13 cellular contexts compared by ENCODE assay signal in genomic region chr11:57484141-57484710, GRCh38. TPM values are rescaled to one million over a fixed set of nuclear protein-coding genes. Genes with fewer than 3 reads are reported as not detected.
DNase-seq lines count a peak whose midpoint lies in the region; ATAC-seq, FAIRE-seq and TF ChIP-seq lines count a peak whose summit lies in the region.
"Had no signal": no experiment of that assay in that cellular context is flagged by ENCODE, and none has a peak within 500 bp of the region (broad histone marks: within the 10 kb centered on the region; RNA-seq: fewer than 3 reads in every experiment).

No MANE protein-coding gene starts in this region.

- TF ChIP-seq RAD21 in K562 (CRISPR knock-in tag; conservative IDR thresholded peaks at IDR 0.05 in 1 of 2, IDR thresholded peaks at IDR 0.05 in 1 of 2), result no peak

- intact Hi-C loops in K562 (cut with micrococcal nuclease) (no loop called here), breast epithelium (cut with DNase I; ENCODE audit: low total_unique reads) (no loop called here)

- H3K9me3 ChIP-seq in K562 (replicated peaks; ENCODE audit: control insufficient read depth, insufficient read depth, low read depth, low read length) (no peaks in the 10 kb centered on the region), hepatocyte (ENCODE audit: low read depth) (no peaks in the 10 kb centered on the region), breast epithelium (no peaks in the 10 kb centered on the region)
- H3K9me3 ChIP-seq: tibial artery had no signal

- in situ Hi-C loops in KBM-7 (cut with MboI; ENCODE audit: low pct_unique_long_range_greater_than_20kb, low sequenced_read_pairs), result loop anchor here (25.0 kb wide), 1 partner anchor 103 kb away; the partner anchor contains the start of gene SERPING1
- in situ Hi-C loops in K562 (cut with MboI), result no loop called here

- H3K27me3 ChIP-seq in K562 (ENCODE audit: control insufficient read depth in 2 of 2, insufficient read depth in 2 of 2, low read length in 2 of 2) (no peaks in the 10 kb centered on the region), hepatocyte (peaks cover 42% of the 10 kb centered on the region), breast epithelium (peaks cover 0 to 2% of the 10 kb centered on the region in 2 donors)

- H3K79me2 ChIP-seq in K562 (ENCODE audit: control insufficient read depth, insufficient read depth, low read length), result no peaks in the 10 kb centered on the region
- H3K79me2 ChIP-seq in hepatocyte, result no peaks in the 10 kb centered on the region

- H3K36me3 ChIP-seq in K562 (ENCODE audit: control insufficient read depth, insufficient read depth, low read length) (peaks cover 55% of the 10 kb centered on the region), hepatocyte (replicated peaks; ENCODE audit: insufficient read depth, low read depth) (no peaks in the 10 kb centered on the region), breast epithelium (no peaks in the 10 kb centered on the region)

- no peak for TF ChIP-seq EP300 in K562 (IDR thresholded peaks at IDR 0.05; ENCODE audit: low read length)

- ATAC-seq in GM18519 (IDR thresholded peaks at IDR 0.05; ENCODE audit: low FRiP score, unreplicated experiment) (peak; percentile 45), HG02588 (IDR thresholded peaks at IDR 0.05; ENCODE audit: unreplicated experiment) (peak; percentile 56), K562 (no peak)
- ATAC-seq: HCT116 had no signal

- TF ChIP-seq CTCF in K562 (IDR thresholded peaks at IDR 0.05 in 2 of 3, conservative IDR thresholded peaks at IDR 0.05 in 1 of 3; ENCODE audit: insufficient read depth in 2 of 3, low read depth in 1 of 3, low read length in 3 of 3), result no peak
- no peak for TF ChIP-seq CTCF in hepatocyte (IDR thresholded peaks at IDR 0.05; ENCODE audit: poor library complexity)
- TF ChIP-seq CTCF in breast epithelium (IDR thresholded peaks at IDR 0.05), result no peak

- 85% methylated on average over 7 of the region's 7 CpGs for WGBS in K562 (ENCODE audit: insufficient coverage, low coverage, missing lambda C conversion rate)
- WGBS in hepatocyte (ENCODE audit: low lambda C conversion rate, missing lambda C conversion rate), result 96% methylated on average over 7 of the region's 7 CpGs

- DNase-seq in KBM-7 (peak; percentile 84), K562 (ENCODE audit: extremely low read depth in 1 of 4, low spot score in 3 of 4) (no peak), hepatocyte (ENCODE audit: low spot score) (no peak), NCI-H1417 (lab: John Stamatoyannopoulos, UW) (no peak), breast epithelium (ENCODE audit: low spot score in 2 of 2) (no peak)
- no peak for DNase-seq in activated CD4-positive, CD25-positive, alpha-beta regulatory T cell treated with anti-CD3 and anti-CD28 coated beads, Interleukin-2, amount 50 U/mL, for 72 hours
- DNase-seq: cortex of kidney, T-helper 1 cell, tibial artery had no signal

- no peak overlapping the region for H3K4me2 ChIP-seq in K562 (ENCODE audit: insufficient read depth, low read length)
- no peak overlapping the region for H3K4me2 ChIP-seq in hepatocyte

- BruUV-seq in K562 (replicated peaks; lab: Mats Ljungman, UMichigan), result no TSS peak

- no peak for FAIRE-seq in K562 (lab: Jason Lieb, UNC)

- H4K20me1 ChIP-seq in K562 (replicated peaks; ENCODE audit: control insufficient read depth, insufficient read depth, low read length) (peaks cover 8% of the 10 kb centered on the region; the same call in 1 of the 2 replicates), hepatocyte (ENCODE audit: insufficient read depth, poor library complexity, severe bottlenecking) (no peaks in the 10 kb centered on the region)

- H3K9me1 ChIP-seq in K562 (ENCODE audit: control insufficient read depth, insufficient read depth, low read length), result no peaks in the 10 kb centered on the region

- POLR2A ChIA-PET in K562 (lab: Yijun Ruan, JAX), result interaction anchor here (0.9 to 1.5 kb wide), 4 partner anchors 9 to 21 kb away, joined by 3 to 4 read pairs (median 4); no protein-coding TSS in a partner anchor

- no peak overlapping the region for H3K27ac ChIP-seq in K562 (ENCODE audit: extremely low read depth, low read depth, low read length)
- no peak overlapping the region for H3K27ac ChIP-seq in hepatocyte
- H3K27ac ChIP-seq in breast epithelium, result no peak overlapping the region
- H3K27ac ChIP-seq: tibial artery had no signal

- TF ChIP-seq POLR2A in K562 (conservative IDR thresholded peaks at IDR 0.05) (no peak), breast epithelium (IDR thresholded peaks at IDR 0.05) (no peak)

- H2AFZ ChIP-seq in K562 (ENCODE audit: low read depth, low read length) (no peak overlapping the region), hepatocyte (no peak overlapping the region)

- H3K4me1 ChIP-seq in K562 (replicated peaks in 1 of 2; ENCODE audit: control insufficient read depth in 2 of 2, insufficient read depth in 2 of 2, low read length in 2 of 2) (peaks cover 6 to 14% of the 10 kb centered on the region in 2 experiments; a peak in 4 of 5 replicates), hepatocyte (ENCODE audit: insufficient read depth) (peaks cover 10% of the 10 kb centered on the region), breast epithelium (peaks cover 0 to 6% of the 10 kb centered on the region in 2 donors)

- no peak overlapping the region for H3K4me3 ChIP-seq in K562
- no peak overlapping the region for H3K4me3 ChIP-seq in hepatocyte
- H3K4me3 ChIP-seq in breast epithelium, result no peak overlapping the region
- H3K4me3 ChIP-seq: tibial artery had no signal

- H3K9me2 ChIP-seq in hepatocyte (replicated peaks; ENCODE audit: insufficient read depth), result no peaks in the 10 kb centered on the region

- H3K9ac ChIP-seq in K562 (ENCODE audit: insufficient read depth in 1 of 2, low read depth in 2 of 2, low read length in 2 of 2), result no peak overlapping the region

- CTCF ChIA-PET in K562 (lab: Yijun Ruan, JAX; ENCODE audit: low intra/inter-chr PET ratio), result no interaction called here

RNA-seq across cellular contexts. Expression of gene RTN4RL2, which starts 23.9 kb away (rescaled TPM):
- not detected in 2 replicates for total RNA-seq in K562 (2011; cell fraction: chromatin; rRNA removed; ENCODE audit: low replicate concordance)
- 0.50 and 0.53 TPM in 2 replicates for total RNA-seq in K562 (2011; cell fraction: nucleolus; rRNA removed)
- total RNA-seq in K562 (2011; cell fraction: nucleoplasm; rRNA removed), result 0.46 and 1.2 TPM in 2 replicates
- total RNA-seq in K562 (2014; rRNA removed), result 0.29 TPM in 1 of 2 replicates, not detected in the other
- total RNA-seq in K562 (2014; rRNA removed; fragmentation: Illumina TruSeq; extraction: Trizol), result not detected in 2 replicates
- 0.07 TPM in 1 of 2 replicates, not detected in the other for total RNA-seq in K562 (2015; rRNA removed; fragmentation: Illumina TruSeq; extraction: Trizol)
- total RNA-seq in K562 (2021), result 1.8 and 1.9 TPM in 2 replicates
- polyA plus RNA-seq in K562 (2011; rRNA removed), result 0.06 and 0.30 TPM in 2 replicates
- polyA plus RNA-seq in K562 (2011; cell fraction: cytosol; rRNA removed), result 0.07 and 0.21 TPM in 2 replicates
- 0.25 and 0.47 TPM in 2 replicates for polyA plus RNA-seq in K562 (2011; cell fraction: nucleus; rRNA removed)
- 1.5 and 5.3 TPM in 2 replicates for polyA plus RNA-seq in K562 (2012)
- 0.34 and 1.1 TPM in 2 replicates for polyA plus RNA-seq in K562 (2014; fragmentation: Illumina TruSeq; extraction: Trizol)
- polyA plus RNA-seq in K562 (2014; fragmentation: Nextera tagmentation; extraction: Ambion mirVana), result not detected
- polyA plus RNA-seq in K562 (2014; rRNA removed), result 0.69 and 0.82 TPM in 2 replicates
- not detected in 2 replicates for polyA minus RNA-seq in K562 (2011; rRNA and poly(A)+ RNA removed)
- not detected in 2 replicates for polyA minus RNA-seq in K562 (2011; cell fraction: cytosol; rRNA and poly(A)+ RNA removed)
- polyA minus RNA-seq in K562 (2011; cell fraction: nucleus; rRNA and poly(A)+ RNA removed), result 0.54 TPM in 1 of 2 replicates, not detected in the other
- 1.4 and 2.4 TPM in 2 replicates for total RNA-seq in hepatocyte
- polyA plus RNA-seq in hepatocyte, result 5.8 and 10.6 TPM in 2 replicates
- total RNA-seq in breast epithelium, result 1 to 10 TPM in 2 of 3 donors, under 1 TPM in 1; 0.32 to 2.3 (median 1.8) TPM
- total RNA-seq: activated T-helper 2 cell treated with anti-CD3 and anti-CD28 coated beads, Interferon-gamma antibody, Interleukin-2, Interleukin-4, amounts not matched to agents 10 μg/mL and 5 μg/mL and 100 μg/mL, durations not matched to agents 14 hours and 24 hours and 36 hours had no signal

RNA-seq across cellular contexts. Expression of gene SLC43A1, which starts 31.3 kb away (rescaled TPM):
- total RNA-seq in K562 (2011; cell fraction: chromatin; rRNA removed; ENCODE audit: low replicate concordance), result 70.0 and 187 TPM in 2 replicates
- total RNA-seq in K562 (2011; cell fraction: nucleolus; rRNA removed), result 140 and 142 TPM in 2 replicates
- total RNA-seq in K562 (2011; cell fraction: nucleoplasm; rRNA removed), result 97.5 and 106 TPM in 2 replicates
- 32.0 and 36.4 TPM in 2 replicates for total RNA-seq in K562 (2014; rRNA removed)
- 14.8 and 17.3 TPM in 2 replicates for total RNA-seq in K562 (2014; rRNA removed; fragmentation: Illumina TruSeq; extraction: Trizol)
- total RNA-seq in K562 (2015; rRNA removed; fragmentation: Illumina TruSeq; extraction: Trizol), result 16.1 and 17.8 TPM in 2 replicates
- 41.8 and 42.9 TPM in 2 replicates for total RNA-seq in K562 (2021)
- 24.6 and 30.6 TPM in 2 replicates for polyA plus RNA-seq in K562 (2011; rRNA removed)
- 32.9 and 51.5 TPM in 2 replicates for polyA plus RNA-seq in K562 (2011; cell fraction: cytosol; rRNA removed)
- 72.6 and 94.2 TPM in 2 replicates for polyA plus RNA-seq in K562 (2011; cell fraction: nucleus; rRNA removed)
- polyA plus RNA-seq in K562 (2012), result 24.9 and 86.3 TPM in 2 replicates
- polyA plus RNA-seq in K562 (2014; fragmentation: Illumina TruSeq; extraction: Trizol), result 33.4 and 37.3 TPM in 2 replicates
- polyA plus RNA-seq in K562 (2014; fragmentation: Nextera tagmentation; extraction: Ambion mirVana), result 1 to 10 TPM; 2.6 to 3.8 TPM
- polyA plus RNA-seq in K562 (2014; rRNA removed), result 29.9 and 30.6 TPM in 2 replicates
- polyA minus RNA-seq in K562 (2011; rRNA and poly(A)+ RNA removed), result 23.7 and 32.9 TPM in 2 replicates
- 24.3 and 29.1 TPM in 2 replicates for polyA minus RNA-seq in K562 (2011; cell fraction: cytosol; rRNA and poly(A)+ RNA removed)
- 38.5 and 48.2 TPM in 2 replicates for polyA minus RNA-seq in K562 (2011; cell fraction: nucleus; rRNA and poly(A)+ RNA removed)
- total RNA-seq in hepatocyte, result 40.4 and 42.2 TPM in 2 replicates
- 23.4 and 39.5 TPM in 2 replicates for polyA plus RNA-seq in hepatocyte
- total RNA-seq in breast epithelium, result 10 to 100 TPM; 12.0 to 23.4 (median 13.4) TPM

RNA-seq across cellular contexts. Expression of gene TIMM10, which starts 46.3 kb away (rescaled TPM):
- total RNA-seq in K562 (2011; cell fraction: chromatin; rRNA removed; ENCODE audit: low replicate concordance), result 16.6 and 31.9 TPM in 2 replicates
- total RNA-seq in K562 (2011; cell fraction: nucleolus; rRNA removed), result 45.1 and 48.4 TPM in 2 replicates
- 37.1 and 40.2 TPM in 2 replicates for total RNA-seq in K562 (2011; cell fraction: nucleoplasm; rRNA removed)
- total RNA-seq in K562 (2014; rRNA removed), result 172 and 189 TPM in 2 replicates
- total RNA-seq in K562 (2014; rRNA removed; fragmentation: Illumina TruSeq; extraction: Trizol), result 86.1 and 109 TPM in 2 replicates
- 119 and 130 TPM in 2 replicates for total RNA-seq in K562 (2015; rRNA removed; fragmentation: Illumina TruSeq; extraction: Trizol)
- 159 and 166 TPM in 2 replicates for total RNA-seq in K562 (2021)
- polyA plus RNA-seq in K562 (2011; rRNA removed), result 133 and 155 TPM in 2 replicates
- 183 and 188 TPM in 2 replicates for polyA plus RNA-seq in K562 (2011; cell fraction: cytosol; rRNA removed)
- 68.3 and 76.8 TPM in 2 replicates for polyA plus RNA-seq in K562 (2011; cell fraction: nucleus; rRNA removed)
- polyA plus RNA-seq in K562 (2012), result 64.2 and 162 TPM in 2 replicates
- 158 and 183 TPM in 2 replicates for polyA plus RNA-seq in K562 (2014; fragmentation: Illumina TruSeq; extraction: Trizol)
- polyA plus RNA-seq in K562 (2014; fragmentation: Nextera tagmentation; extraction: Ambion mirVana), result 100 to 1,000 TPM; 493 to 553 TPM
- 199 and 222 TPM in 2 replicates for polyA plus RNA-seq in K562 (2014; rRNA removed)
- polyA minus RNA-seq in K562 (2011; rRNA and poly(A)+ RNA removed), result 67.5 and 72.6 TPM in 2 replicates
- 17.3 and 37.4 TPM in 2 replicates for polyA minus RNA-seq in K562 (2011; cell fraction: cytosol; rRNA and poly(A)+ RNA removed)
- polyA minus RNA-seq in K562 (2011; cell fraction: nucleus; rRNA and poly(A)+ RNA removed), result 13.5 and 21.9 TPM in 2 replicates
- total RNA-seq in hepatocyte, result 23.3 and 31.2 TPM in 2 replicates
- 84.0 and 99.4 TPM in 2 replicates for polyA plus RNA-seq in hepatocyte
- total RNA-seq in breast epithelium, result 10 to 100 TPM; 37.2 to 56.4 (median 45.9) TPM

RNA-seq across cellular contexts. Expression of gene SMTNL1, which starts 53.2 kb away (rescaled TPM):
- not detected in 2 replicates for total RNA-seq in K562 (2011; cell fraction: chromatin; rRNA removed; ENCODE audit: low replicate concordance)
- not detected in 2 replicates for total RNA-seq in K562 (2011; cell fraction: nucleolus; rRNA removed)
- total RNA-seq in K562 (2011; cell fraction: nucleoplasm; rRNA removed), result not detected in 2 replicates
- total RNA-seq in K562 (2014; rRNA removed) (not detected in 2 replicates), K562 (2014; rRNA removed; fragmentation: Illumina TruSeq; extraction: Trizol) (not detected in 2 replicates), K562 (2015; rRNA removed; fragmentation: Illumina TruSeq; extraction: Trizol) (not detected in 2 replicates), K562 (2021) (not detected in 2 replicates), hepatocyte (not detected in 2 replicates), breast epithelium (not detected)
- polyA plus RNA-seq in K562 (2011; rRNA removed) (not detected in 2 replicates), K562 (2014; fragmentation: Illumina TruSeq; extraction: Trizol) (not detected in 2 replicates), K562 (2014; fragmentation: Nextera tagmentation; extraction: Ambion mirVana) (not detected), K562 (2014; rRNA removed) (not detected in 2 replicates), hepatocyte (0.19 TPM in 1 of 2 replicates, not detected in the other)
- not detected in 2 replicates for polyA plus RNA-seq in K562 (2011; cell fraction: cytosol; rRNA removed)
- not detected in 2 replicates for polyA plus RNA-seq in K562 (2011; cell fraction: nucleus; rRNA removed)
- polyA plus RNA-seq in K562 (2012), result 0.30 TPM in 1 of 2 replicates, not detected in the other
- polyA minus RNA-seq in K562 (2011; rRNA and poly(A)+ RNA removed), result not detected in 2 replicates
- polyA minus RNA-seq in K562 (2011; cell fraction: cytosol; rRNA and poly(A)+ RNA removed), result not detected in 2 replicates
- polyA minus RNA-seq in K562 (2011; cell fraction: nucleus; rRNA and poly(A)+ RNA removed), result not detected in 2 replicates
- total RNA-seq: activated T-helper 2 cell treated with anti-CD3 and anti-CD28 coated beads, Interferon-gamma antibody, Interleukin-2, Interleukin-4, amounts not matched to agents 10 μg/mL and 5 μg/mL and 100 μg/mL, durations not matched to agents 14 hours and 24 hours and 36 hours had no signal

RNA-seq across cellular contexts. Expression of gene SLC43A3, which starts 57.3 kb away (rescaled TPM):
- total RNA-seq in K562 (2011; cell fraction: chromatin; rRNA removed; ENCODE audit: low replicate concordance), result 241 and 427 TPM in 2 replicates
- 393 and 402 TPM in 2 replicates for total RNA-seq in K562 (2011; cell fraction: nucleolus; rRNA removed)
- 340 and 369 TPM in 2 replicates for total RNA-seq in K562 (2011; cell fraction: nucleoplasm; rRNA removed)
- total RNA-seq in K562 (2014; rRNA removed) (98.9 and 141 TPM in 2 replicates), K562 (2014; rRNA removed; fragmentation: Illumina TruSeq; extraction: Trizol) (120 and 132 TPM in 2 replicates), K562 (2015; rRNA removed; fragmentation: Illumina TruSeq; extraction: Trizol) (135 and 143 TPM in 2 replicates), K562 (2021) (254 and 257 TPM in 2 replicates), hepatocyte (10.5 and 19.3 TPM in 2 replicates), breast epithelium (100 to 1,000 TPM; 104 to 130 (median 105) TPM)
- polyA plus RNA-seq in K562 (2011; rRNA removed) (141 and 235 TPM in 2 replicates), K562 (2014; fragmentation: Illumina TruSeq; extraction: Trizol) (244 and 281 TPM in 2 replicates), K562 (2014; fragmentation: Nextera tagmentation; extraction: Ambion mirVana) (100 to 1,000 TPM in 1 of 2 experiments, 10 to 100 TPM in 1; 63.7 to 216 TPM), K562 (2014; rRNA removed) (139 and 160 TPM in 2 replicates), hepatocyte (13.5 and 20.7 TPM in 2 replicates)
- 358 and 452 TPM in 2 replicates for polyA plus RNA-seq in K562 (2011; cell fraction: cytosol; rRNA removed)
- 327 and 364 TPM in 2 replicates for polyA plus RNA-seq in K562 (2011; cell fraction: nucleus; rRNA removed)
- 192 and 193 TPM in 2 replicates for polyA plus RNA-seq in K562 (2012)
- polyA minus RNA-seq in K562 (2011; rRNA and poly(A)+ RNA removed), result 162 and 237 TPM in 2 replicates
- 86.6 and 143 TPM in 2 replicates for polyA minus RNA-seq in K562 (2011; cell fraction: cytosol; rRNA and poly(A)+ RNA removed)
- 116 and 125 TPM in 2 replicates for polyA minus RNA-seq in K562 (2011; cell fraction: nucleus; rRNA and poly(A)+ RNA removed)
